ENCODE assay signal across 17 cellular contexts in genomic region chr4:58061967-58062366, GRCh38.
DNase-seq lines count a peak whose midpoint lies in the region; TF ChIP-seq lines count a peak whose summit lies in the region.
"Had no signal": no experiment of that assay in that cellular context is flagged by ENCODE, and none has a peak within 500 bp of the region (broad histone marks: within the 10 kb centered on the region; RNA-seq: fewer than 3 reads in every experiment).

No MANE protein-coding gene starts in this region.

- H3K4me1 ChIP-seq in MM.1S (ENCODE audit: low read length) (no peaks in the 10 kb centered on the region), mesendoderm (ENCODE audit: control insufficient read depth, low read depth, low read length) (no peaks in the 10 kb centered on the region)
- H3K4me1 ChIP-seq: Peyer's patch, thyroid gland had no signal

- H3K56ac ChIP-seq in mesendoderm (ENCODE audit: low read length) = no peak overlapping the region

- H2BK120ac ChIP-seq in mesendoderm (ENCODE audit: low read depth, low read length) = no peak overlapping the region

- H3K79me2 ChIP-seq in MM.1S (ENCODE audit: low read length) (no peaks in the 10 kb centered on the region), mesendoderm (ENCODE audit: control insufficient read depth, insufficient read depth, low read length) (no peaks in the 10 kb centered on the region)

- no peaks in the 10 kb centered on the region for H3K9me3 ChIP-seq in MM.1S (replicated peaks; ENCODE audit: insufficient read depth, low read length)
- H3K9me3 ChIP-seq in WERI-Rb-1 (ENCODE audit: severe bottlenecking) = peaks cover 3% of the 10 kb centered on the region
- H3K9me3 ChIP-seq: Peyer's patch, thyroid gland had no signal

- H2BK15ac ChIP-seq in mesendoderm (replicated peaks; ENCODE audit: low read depth) = no peak overlapping the region

- H3K36me3 ChIP-seq in MM.1S (replicated peaks; ENCODE audit: insufficient read depth, low read length) (no peaks in the 10 kb centered on the region), WERI-Rb-1 (no peaks in the 10 kb centered on the region), mesendoderm (ENCODE audit: control insufficient read depth, insufficient read depth, low read length) (no peaks in the 10 kb centered on the region)
- H3K36me3 ChIP-seq: Peyer's patch, thyroid gland had no signal

- H2BK5ac ChIP-seq in mesendoderm (ENCODE audit: low read length) = no peak overlapping the region

- H3K4me3 ChIP-seq in MM.1S (ENCODE audit: low read length) (no peak overlapping the region), WERI-Rb-1 (ENCODE audit: low read depth, low read length) (no peak overlapping the region), mesendoderm (ENCODE audit: low read length) (no peak overlapping the region)
- H3K4me3 ChIP-seq: Peyer's patch, thyroid gland had no signal

- no peaks in the 10 kb centered on the region for H4K20me1 ChIP-seq in MM.1S (ENCODE audit: insufficient read depth, low read length)

- TF ChIP-seq CTCF in MM.1S (IDR thresholded peaks at IDR 0.05; ENCODE audit: low read length) (0 out of 2 replicates have a peak, but pooled peaks have one; percentile 8), WERI-Rb-1 (IDR thresholded peaks at IDR 0.05; ENCODE audit: low read depth, low read length) (peak; percentile 16; the same call in 1 of the 2 replicates)

- no peak overlapping the region for H3K27ac ChIP-seq in MM.1S (ENCODE audit: low read length)
- H3K27ac ChIP-seq in WERI-Rb-1 = no peak overlapping the region
- no peak overlapping the region for H3K27ac ChIP-seq in mesendoderm (ENCODE audit: low read depth, low read length)
- H3K27ac ChIP-seq: Peyer's patch, thyroid gland had no signal

- H2AK5ac ChIP-seq in mesendoderm (ENCODE audit: low read length) = no peak overlapping the region

- H3F3A ChIP-seq in MM.1S (ENCODE audit: insufficient read depth, low read length) = no peaks in the 10 kb centered on the region

- H4K5ac ChIP-seq in mesendoderm (ENCODE audit: low read length) = no peak overlapping the region

- no peak overlapping the region for H2AFZ ChIP-seq in MM.1S (ENCODE audit: low read length)

- DNase-seq in DMS53 (lab: John Stamatoyannopoulos, UW) (peak; percentile 19), DMS53 treated with DMSO at 0.1 percent for 48 hours (lab: John Stamatoyannopoulos, UW; ENCODE audit: unreplicated experiment) (no peak), MM.1S (no peak), WERI-Rb-1 (no peak), mesendoderm (peak; percentile 62), GOT3 (lab: John Stamatoyannopoulos, UW) (no peak), occipital lobe (lab: John Stamatoyannopoulos, UW) (no peak), D341Med (ENCODE audit: low spot score) (no peak)
- DNase-seq: activated CD4-positive, alpha-beta memory T cell treated with anti-CD3 and anti-CD28 coated beads for 36 hours; activated naive CD4-positive, alpha-beta T cell treated with anti-CD3 and anti-CD28 coated beads for 36 hours; activated T-cell treated with anti-CD3 and anti-CD28 coated beads, Interleukin-2, amount 50 U/mL, for 1 hour; immature natural killer cell; mesenchymal stem cell; NCI-H2029 treated with DMSO at 0.1 percent for 48 hours; NCI-H748 treated with DMSO at 0.1 percent for 48 hours; Peyer's patch; thyroid gland had no signal

- no peak overlapping the region for H3K4ac ChIP-seq in mesendoderm (ENCODE audit: low read depth, low read length)

- no peak overlapping the region for H4K8ac ChIP-seq in mesendoderm (ENCODE audit: low read depth, low read length)

- H3K9ac ChIP-seq in MM.1S (ENCODE audit: low read length) (no peak overlapping the region), mesendoderm (ENCODE audit: low read length) (no peak overlapping the region)

- no peaks in the 10 kb centered on the region for H3K79me1 ChIP-seq in mesendoderm (ENCODE audit: low read length)

- no peak overlapping the region for H3K23ac ChIP-seq in mesendoderm (ENCODE audit: low read length)

- H3K27me3 ChIP-seq in MM.1S (replicated peaks; ENCODE audit: insufficient read depth, low read length) (no peaks in the 10 kb centered on the region), WERI-Rb-1 (ENCODE audit: insufficient read depth, low read depth, severe bottlenecking) (no peaks in the 10 kb centered on the region), mesendoderm (ENCODE audit: insufficient read depth, low read length, poor library complexity) (no peaks in the 10 kb centered on the region)
- H3K27me3 ChIP-seq: Peyer's patch, thyroid gland had no signal

- H3K4me2 ChIP-seq in MM.1S (ENCODE audit: low read depth, low read length) (no peak overlapping the region), mesendoderm (ENCODE audit: low read length) (no peak overlapping the region)

- H3K9me2 ChIP-seq in MM.1S (replicated peaks; ENCODE audit: insufficient read depth, low read length) = no peaks in the 10 kb centered on the region

- H3K18ac ChIP-seq in mesendoderm (ENCODE audit: low read length) = no peak overlapping the region

Comparison
In these comparisons a context has a peak if more than half of its experiments do, and no peak if none do; other contexts are left out.
1. DNase-seq: peak in DMS53 (single experiment) and mesendoderm (single experiment); none in DMS53 treated with DMSO at 0.1 percent for 48 hours (single experiment), MM.1S (single experiment), WERI-Rb-1 (single experiment), GOT3 (single experiment), occipital lobe (single experiment) and D341Med (single experiment).